ENCODE assay signal across 8 cellular contexts in genomic region chr1:162561616-162562451, GRCh38. TPM values are rescaled to one million over a fixed set of nuclear protein-coding genes. Genes with fewer than 3 reads are reported as not detected.
DNase-seq lines count a peak whose midpoint lies in the region; ATAC-seq and TF ChIP-seq lines count a peak whose summit lies in the region.

Gene UAP1 (plus strand): TSS chr1:162561722. CDS start chr1:162566069, 4,347 bp downstream.

- intact Hi-C loops in mucosa of descending colon (cut with DNase I, micrococcal nuclease): no loop called here
- intact Hi-C loops in transverse colon (cut with DNase I; ENCODE audit: low total_unique reads): no loop called here

- H3K4me1 ChIP-seq in BE2C (no peaks in the 10 kb centered on the region), mucosa of descending colon (ENCODE audit: low read depth) (peaks cover 39% of the 10 kb centered on the region), transverse colon (peaks cover 9 to 59% (median 38%) of the 10 kb centered on the region in 4 donors)

- TF ChIP-seq POLR2A in transverse colon (IDR thresholded peaks at IDR 0.05): peak; percentile 98

- 0 to 2% methylated on average over 10 to 15 of the region's 69 CpGs for WGBS in transverse colon (ENCODE audit: low coverage in 1 of 2), 2 donors

- no peak for TF ChIP-seq EP300 in transverse colon (IDR thresholded peaks at IDR 0.05; ENCODE audit: low read depth)

- H3K4me3 ChIP-seq in BE2C (ENCODE audit: low read depth, low read length): peak within 1 kb of the TSS; percentile 85
- H3K4me3 ChIP-seq in SU-DHL-6 (ENCODE audit: insufficient read depth, low read length, poor library complexity, severe bottlenecking): peak within 1 kb of the TSS; percentile 92
- H3K4me3 ChIP-seq in mucosa of descending colon: peak within 1 kb of the TSS; percentile 87
- peak within 1 kb of the TSS; percentile 72 to 90 (median 80) for H3K4me3 ChIP-seq in transverse colon

- H3F3A ChIP-seq in SU-DHL-6 (ENCODE audit: insufficient read depth): no peaks in the 10 kb centered on the region

- no peak for DNase-seq in BE2C
- peak in 1 of 3 donors; percentile 38 for DNase-seq in mucosa of descending colon
- no peak for DNase-seq in transverse colon
- no peak for DNase-seq in NCI-H187 treated with DMSO at 0.1 percent for 48 hours (lab: John Stamatoyannopoulos, UW)

- no peaks in the 10 kb centered on the region for H4K20me1 ChIP-seq in SU-DHL-6 (ENCODE audit: low read depth, low read length)

- no peaks in the 10 kb centered on the region for H3K9me3 ChIP-seq in BE2C
- H3K9me3 ChIP-seq in SU-DHL-6 (ENCODE audit: insufficient read depth, low read length): no peaks in the 10 kb centered on the region
- no peaks in the 10 kb centered on the region for H3K9me3 ChIP-seq in mucosa of descending colon
- no peaks in the 10 kb centered on the region for H3K9me3 ChIP-seq in transverse colon

- H3K36me3 ChIP-seq in BE2C: peaks cover 2% of the 10 kb centered on the region; the same call in 1 of the 2 replicates
- H3K36me3 ChIP-seq in SU-DHL-6 (ENCODE audit: low read length): no peaks in the 10 kb centered on the region
- peaks cover 3% of the 10 kb centered on the region for H3K36me3 ChIP-seq in mucosa of descending colon (ENCODE audit: low read depth)
- H3K36me3 ChIP-seq in transverse colon: peaks cover 0 to 6% (median 3%) of the 10 kb centered on the region in 4 donors

- ATAC-seq in GM19025 (IDR thresholded peaks at IDR 0.05; ENCODE audit: low read depth, unreplicated experiment) (peak; percentile 26), HG03108 (IDR thresholded peaks at IDR 0.05; ENCODE audit: unreplicated experiment) (peak; percentile 31), mucosa of descending colon (peak; percentile 50)

- peaks cover 19% of the 10 kb centered on the region for H3K79me2 ChIP-seq in SU-DHL-6 (ENCODE audit: insufficient read depth, low read length)

- H3K27ac ChIP-seq in SU-DHL-6 (ENCODE audit: low read depth, low read length): no peak within 1 kb of the TSS
- peak within 1 kb of the TSS; percentile 90 to 98 (median 95) for H3K27ac ChIP-seq in transverse colon

- in situ Hi-C loops in endometrial microvascular endothelial cells (cut with HindIII; ENCODE audit: inconsistent ontology term, low pct_unique_long_range_greater_than_20kb, low sequenced_read_pairs) (no loop called here), transverse colon (cut with MboI; ENCODE audit: low pct_ligation_motif_present in 1 of 4, low pct_unique_long_range_greater_than_20kb in 1 of 4, low sequenced_read_pairs in 3 of 4) (no loop called here)

- peak within 1 kb of the TSS; percentile 99 for H2AFZ ChIP-seq in SU-DHL-6 (ENCODE audit: low read depth, low read length, severe bottlenecking)

- no peaks in the 10 kb centered on the region for H3K9me2 ChIP-seq in SU-DHL-6 (replicated peaks; ENCODE audit: insufficient read depth, low read length)

- H3K4me2 ChIP-seq in SU-DHL-6 (ENCODE audit: low read depth, low read length, poor library complexity, severe bottlenecking): peak within 1 kb of the TSS; percentile 75

- TF ChIP-seq CTCF in BE2C (IDR thresholded peaks at IDR 0.05; ENCODE audit: low read depth, low read length) (no peak), SU-DHL-6 (IDR thresholded peaks at IDR 0.05; ENCODE audit: insufficient read depth, low read length, poor library complexity, severe bottlenecking) (no peak), mucosa of descending colon (IDR thresholded peaks at IDR 0.05) (no peak), transverse colon (IDR thresholded peaks at IDR 0.05) (no peak)

- peak within 1 kb of the TSS; percentile 84 for H3K9ac ChIP-seq in SU-DHL-6 (ENCODE audit: low read length)

- H3K27me3 ChIP-seq in BE2C (no peaks in the 10 kb centered on the region), SU-DHL-6 (ENCODE audit: low read length) (no peaks in the 10 kb centered on the region), transverse colon (no peaks in the 10 kb centered on the region)

RNA-seq across cellular contexts. Expression of gene UAP1, which starts in this region (rescaled TPM):
- 10.7 TPM for polyA plus RNA-seq in BE2C (2012; ENCODE audit: insufficient read depth, insufficient read length, low read depth)
- total RNA-seq in endometrial microvascular endothelial cells (ENCODE audit: inconsistent ontology term): 183 TPM
- 100 to 1,000 TPM in 2 of 3 donors, 10 to 100 TPM in 1; 91.4 to 123 (median 116) TPM for total RNA-seq in mucosa of descending colon
- 100 to 1,000 TPM in 3 of 4 donors, 10 to 100 TPM in 1; 95.0 to 131 (median 117) TPM for total RNA-seq in transverse colon
